Comparison of ENCODE assay signal across 2 cellular contexts in the genomic region with DNA sequence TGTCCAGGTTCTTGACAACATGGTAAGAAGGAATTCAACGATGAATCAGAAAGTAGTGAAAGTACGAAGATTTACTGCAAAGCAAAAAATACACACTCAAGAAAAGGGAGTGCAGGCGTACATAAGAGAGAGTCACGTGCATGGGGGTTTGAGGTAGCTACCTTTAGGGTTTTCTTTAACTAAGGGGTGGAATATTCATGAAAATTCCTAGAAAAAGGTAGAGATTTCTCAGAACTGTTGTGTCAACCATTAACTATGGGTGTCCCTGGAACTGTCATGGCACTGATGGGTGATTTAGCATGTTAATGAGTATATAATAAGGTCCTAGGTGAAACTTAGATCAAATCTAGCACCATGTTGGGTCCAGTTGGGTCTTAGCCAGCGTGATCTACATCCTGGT.
A peak's percentile ranks its signal among the peaks of the same experiment; 100 is the strongest.
TF ChIP-seq lines count a peak whose summit lies in the region.

No MANE protein-coding gene starts in this region.

TF ChIP-seq in HEK293, 187 proteins besides CTCF, POLR2A, EP300 and RAD21:
- TF ChIP-seq, protein P1, sequence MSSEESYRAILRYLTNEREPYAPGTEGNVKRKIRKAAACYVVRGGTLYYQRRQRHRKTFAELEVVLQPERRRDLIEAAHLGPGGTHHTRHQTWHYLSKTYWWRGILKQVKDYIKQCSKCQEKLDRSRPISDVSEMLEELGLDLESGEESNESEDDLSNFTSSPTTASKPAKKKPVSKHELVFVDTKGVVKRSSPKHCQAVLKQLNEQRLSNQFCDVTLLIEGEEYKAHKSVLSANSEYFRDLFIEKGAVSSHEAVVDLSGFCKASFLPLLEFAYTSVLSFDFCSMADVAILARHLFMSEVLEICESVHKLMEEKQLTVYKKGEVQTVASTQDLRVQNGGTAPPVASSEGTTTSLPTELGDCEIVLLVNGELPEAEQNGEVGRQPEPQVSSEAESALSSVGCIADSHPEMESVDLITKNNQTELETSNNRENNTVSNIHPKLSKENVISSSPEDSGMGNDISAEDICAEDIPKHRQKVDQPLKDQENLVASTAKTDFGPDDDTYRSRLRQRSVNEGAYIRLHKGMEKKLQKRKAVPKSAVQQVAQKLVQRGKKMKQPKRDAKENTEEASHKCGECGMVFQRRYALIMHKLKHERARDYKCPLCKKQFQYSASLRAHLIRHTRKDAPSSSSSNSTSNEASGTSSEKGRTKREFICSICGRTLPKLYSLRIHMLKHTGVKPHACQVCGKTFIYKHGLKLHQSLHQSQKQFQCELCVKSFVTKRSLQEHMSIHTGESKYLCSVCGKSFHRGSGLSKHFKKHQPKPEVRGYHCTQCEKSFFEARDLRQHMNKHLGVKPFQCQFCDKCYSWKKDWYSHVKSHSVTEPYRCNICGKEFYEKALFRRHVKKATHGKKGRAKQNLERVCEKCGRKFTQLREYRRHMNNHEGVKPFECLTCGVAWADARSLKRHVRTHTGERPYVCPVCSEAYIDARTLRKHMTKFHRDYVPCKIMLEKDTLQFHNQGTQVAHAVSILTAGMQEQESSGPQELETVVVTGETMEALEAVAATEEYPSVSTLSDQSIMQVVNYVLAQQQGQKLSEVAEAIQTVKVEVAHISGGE (tag by site-specific recombination; conservative IDR thresholded peaks at IDR 0.05; ENCODE audit: low read depth): no peak
- no peak for TF ChIP-seq ZNF426 (tag by site-specific recombination; IDR thresholded peaks at IDR 0.05)
- 0 out of 2 replicates have a peak, but pooled peaks have one; percentile 25 for TF ChIP-seq PRDM1 (tag by site-specific recombination; IDR thresholded peaks at IDR 0.05)
- no peak for TF ChIP-seq BCL11B (tag by site-specific recombination; IDR thresholded peaks at IDR 0.05; ENCODE audit: low read depth)
- TF ChIP-seq YY2 (tag by site-specific recombination; IDR thresholded peaks at IDR 0.05): no peak
- 0 out of 2 replicates have a peak, but pooled peaks have one; percentile 18 for TF ChIP-seq ZNF146 (tag by site-specific recombination; IDR thresholded peaks at IDR 0.05)

TF ChIP-seq in K562, 482 proteins besides CTCF, POLR2A, EP300 and RAD21:
- TF ChIP-seq, protein P2, sequence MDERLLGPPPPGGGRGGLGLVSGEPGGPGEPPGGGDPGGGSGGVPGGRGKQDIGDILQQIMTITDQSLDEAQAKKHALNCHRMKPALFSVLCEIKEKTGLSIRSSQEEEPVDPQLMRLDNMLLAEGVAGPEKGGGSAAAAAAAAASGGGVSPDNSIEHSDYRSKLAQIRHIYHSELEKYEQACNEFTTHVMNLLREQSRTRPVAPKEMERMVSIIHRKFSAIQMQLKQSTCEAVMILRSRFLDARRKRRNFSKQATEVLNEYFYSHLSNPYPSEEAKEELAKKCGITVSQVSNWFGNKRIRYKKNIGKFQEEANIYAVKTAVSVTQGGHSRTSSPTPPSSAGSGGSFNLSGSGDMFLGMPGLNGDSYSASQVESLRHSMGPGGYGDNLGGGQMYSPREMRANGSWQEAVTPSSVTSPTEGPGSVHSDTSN (CRISPR knock-in tag; IDR thresholded peaks at IDR 0.05; ENCODE audit: low read depth): no peak
- TF ChIP-seq, protein P2 (tag; conservative IDR thresholded peaks at IDR 0.05; ENCODE audit: low read depth): peak; percentile 61
- TF ChIP-seq CBFB (CRISPR knock-in tag; IDR thresholded peaks at IDR 0.05) (no peak), BMI1 (IDR thresholded peaks at IDR 0.05; ENCODE audit: low read length) (no peak), ZEB2 (IDR thresholded peaks at IDR 0.05) (peak; percentile 57; the same call in 1 of the 2 replicates), BHLHE40 (IDR thresholded peaks at IDR 0.05; ENCODE audit: low read length) (peak; percentile 77), KDM1A (IDR thresholded peaks at IDR 0.05) (0 out of 4 replicates have a peak, but pooled peaks have one; percentile 17 to 29), ZNF780A (CRISPR knock-in tag; IDR thresholded peaks at IDR 0.05) (no peak), NFIX (CRISPR knock-in tag; IDR thresholded peaks at IDR 0.05; ENCODE audit: low read depth) (no peak), ARID1B (IDR thresholded peaks at IDR 0.05) (0 out of 2 replicates have a peak, but pooled peaks have one; percentile 17), MEIS2 (IDR thresholded peaks at IDR 0.05; ENCODE audit: partially characterized antibody) (peak; percentile 68), STAT5A (IDR thresholded peaks at IDR 0.05; ENCODE audit: borderline replicate concordance, low read length) (peak; percentile 83), SRSF1 (IDR thresholded peaks at IDR 0.05; ENCODE audit: low read depth, low read length) (no peak), FOSL1 (tag; conservative IDR thresholded peaks at IDR 0.05) (no peak), NFIC (IDR thresholded peaks at IDR 0.05) (peak; percentile 31; the same call in 1 of the 2 replicates), RAD51 (IDR thresholded peaks at IDR 0.05; ENCODE audit: borderline replicate concordance, low read depth) (peak; percentile 43; the same call in 1 of the 2 replicates), TOE1 (IDR thresholded peaks at IDR 0.05; ENCODE audit: borderline replicate concordance) (peak; percentile 52; the same call in 1 of the 2 replicates), TOE1 (CRISPR knock-in tag; IDR thresholded peaks at IDR 0.05; ENCODE audit: borderline replicate concordance, low read depth) (no peak)
- TF ChIP-seq, protein P3, sequence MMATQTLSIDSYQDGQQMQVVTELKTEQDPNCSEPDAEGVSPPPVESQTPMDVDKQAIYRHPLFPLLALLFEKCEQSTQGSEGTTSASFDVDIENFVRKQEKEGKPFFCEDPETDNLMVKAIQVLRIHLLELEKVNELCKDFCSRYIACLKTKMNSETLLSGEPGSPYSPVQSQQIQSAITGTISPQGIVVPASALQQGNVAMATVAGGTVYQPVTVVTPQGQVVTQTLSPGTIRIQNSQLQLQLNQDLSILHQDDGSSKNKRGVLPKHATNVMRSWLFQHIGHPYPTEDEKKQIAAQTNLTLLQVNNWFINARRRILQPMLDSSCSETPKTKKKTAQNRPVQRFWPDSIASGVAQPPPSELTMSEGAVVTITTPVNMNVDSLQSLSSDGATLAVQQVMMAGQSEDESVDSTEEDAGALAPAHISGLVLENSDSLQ (IDR thresholded peaks at IDR 0.05): peak; percentile 52; the same call in 1 of the 2 replicates
- TF ChIP-seq, protein P4, sequence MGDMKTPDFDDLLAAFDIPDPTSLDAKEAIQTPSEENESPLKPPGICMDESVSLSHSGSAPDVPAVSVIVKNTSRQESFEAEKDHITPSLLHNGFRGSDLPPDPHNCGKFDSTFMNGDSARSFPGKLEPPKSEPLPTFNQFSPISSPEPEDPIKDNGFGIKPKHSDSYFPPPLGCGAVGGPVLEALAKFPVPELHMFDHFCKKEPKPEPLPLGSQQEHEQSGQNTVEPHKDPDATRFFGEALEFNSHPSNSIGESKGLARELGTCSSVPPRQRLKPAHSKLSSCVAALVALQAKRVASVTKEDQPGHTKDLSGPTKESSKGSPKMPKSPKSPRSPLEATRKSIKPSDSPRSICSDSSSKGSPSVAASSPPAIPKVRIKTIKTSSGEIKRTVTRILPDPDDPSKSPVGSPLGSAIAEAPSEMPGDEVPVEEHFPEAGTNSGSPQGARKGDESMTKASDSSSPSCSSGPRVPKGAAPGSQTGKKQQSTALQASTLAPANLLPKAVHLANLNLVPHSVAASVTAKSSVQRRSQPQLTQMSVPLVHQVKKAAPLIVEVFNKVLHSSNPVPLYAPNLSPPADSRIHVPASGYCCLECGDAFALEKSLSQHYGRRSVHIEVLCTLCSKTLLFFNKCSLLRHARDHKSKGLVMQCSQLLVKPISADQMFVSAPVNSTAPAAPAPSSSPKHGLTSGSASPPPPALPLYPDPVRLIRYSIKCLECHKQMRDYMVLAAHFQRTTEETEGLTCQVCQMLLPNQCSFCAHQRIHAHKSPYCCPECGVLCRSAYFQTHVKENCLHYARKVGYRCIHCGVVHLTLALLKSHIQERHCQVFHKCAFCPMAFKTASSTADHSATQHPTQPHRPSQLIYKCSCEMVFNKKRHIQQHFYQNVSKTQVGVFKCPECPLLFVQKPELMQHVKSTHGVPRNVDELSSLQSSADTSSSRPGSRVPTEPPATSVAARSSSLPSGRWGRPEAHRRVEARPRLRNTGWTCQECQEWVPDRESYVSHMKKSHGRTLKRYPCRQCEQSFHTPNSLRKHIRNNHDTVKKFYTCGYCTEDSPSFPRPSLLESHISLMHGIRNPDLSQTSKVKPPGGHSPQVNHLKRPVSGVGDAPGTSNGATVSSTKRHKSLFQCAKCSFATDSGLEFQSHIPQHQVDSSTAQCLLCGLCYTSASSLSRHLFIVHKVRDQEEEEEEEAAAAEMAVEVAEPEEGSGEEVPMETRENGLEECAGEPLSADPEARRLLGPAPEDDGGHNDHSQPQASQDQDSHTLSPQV (IDR thresholded peaks at IDR 0.05): 0 out of 2 replicates have a peak, but pooled peaks have one; percentile 26
TF ChIP-seq in K562: peak in this region for 12.
